ENCODE assay signal across 14 cellular contexts in the genomic region with DNA sequence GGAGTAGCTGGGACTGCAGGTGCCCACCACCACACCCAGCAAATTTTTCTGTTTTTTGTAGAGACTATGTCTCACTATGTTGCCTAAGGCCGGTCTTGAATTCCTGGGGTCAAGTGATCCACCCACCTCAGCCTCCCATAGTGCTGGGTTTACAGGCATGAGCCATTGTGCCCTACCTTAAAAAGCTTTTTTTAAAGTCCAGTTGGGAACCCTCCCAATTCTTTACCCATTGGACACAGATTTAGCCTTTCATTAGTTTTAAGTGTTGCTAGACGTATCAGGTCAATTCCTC. TPM values are rescaled to one million over a fixed set of nuclear protein-coding genes. Genes with fewer than 3 reads are reported as not detected.
DNase-seq lines count a peak whose midpoint lies in the region; ATAC-seq and TF ChIP-seq lines count a peak whose summit lies in the region.
"Had no signal": no experiment of that assay in that cellular context is flagged by ENCODE, and none has a peak within 500 bp of the region (broad histone marks: within the 10 kb centered on the region; RNA-seq: fewer than 3 reads in every experiment).

No MANE protein-coding gene starts in this region.

- no peak for TF ChIP-seq RAD21 in HCT116 (IDR thresholded peaks at IDR 0.05; ENCODE audit: low read depth)

- no peak overlapping the region for H3K27ac ChIP-seq in HCT116 (ENCODE audit: low read depth, low read length)

- no peaks in the 10 kb centered on the region for H3K9me3 ChIP-seq in HCT116 (ENCODE audit: control insufficient read depth in 1 of 2, insufficient read depth in 1 of 2, low read depth in 1 of 2, low read length in 2 of 2)
- H3K9me3 ChIP-seq: gastrocnemius medialis, upper lobe of left lung had no signal

- peaks cover 1% of the 10 kb centered on the region for H3K36me3 Mint-ChIP-seq in activated CD4-positive, alpha-beta T cell treated with anti-CD3 and anti-CD28 coated beads, Interleukin-2, amount 10 ng/mL, durations not matched to agents 24 days and 14 days (ENCODE audit: low read depth)
- H3K36me3 Mint-ChIP-seq in activated naive CD8-positive, alpha-beta T cell: no peaks in the 10 kb centered on the region
- no peaks in the 10 kb centered on the region for H3K36me3 Mint-ChIP-seq in nephron progenitor cell (ENCODE audit: low read depth)

- H3K4me1 Mint-ChIP-seq in activated CD4-positive, alpha-beta T cell treated with anti-CD3 and anti-CD28 coated beads, Interleukin-2, amount 10 ng/mL, durations not matched to agents 24 days and 14 days: peaks cover 54% of the 10 kb centered on the region
- peaks cover 55% of the 10 kb centered on the region for H3K4me1 Mint-ChIP-seq in activated naive CD8-positive, alpha-beta T cell (ENCODE audit: low read depth)
- H3K4me1 Mint-ChIP-seq in nephron progenitor cell: peaks cover 51% of the 10 kb centered on the region

- no peak for TF ChIP-seq CTCF in HCT116 (IDR thresholded peaks at IDR 0.05 in 2 of 3, conservative IDR thresholded peaks at IDR 0.05 in 1 of 3; ENCODE audit: borderline replicate concordance in 1 of 3, insufficient read depth in 1 of 3, low read depth in 2 of 3, low read length in 2 of 3)
- TF ChIP-seq CTCF in nephron progenitor cell (IDR thresholded peaks at IDR 0.05): no peak

- no TSS peak for BruUV-seq in HCT116 (replicated peaks; lab: Mats Ljungman, UMichigan)

- no peak overlapping the region for H3K9ac ChIP-seq in HCT116 (ENCODE audit: low read length)

- intact Hi-C loops in activated CD4-positive, alpha-beta T cell treated with anti-CD3 and anti-CD28 coated beads, Interleukin-2, amount 10 ng/mL, durations not matched to agents 24 days and 14 days (cut with micrococcal nuclease): loop anchor here (10.0 kb wide), 1 partner anchor 499 kb away; a partner anchor contains a TSS
- intact Hi-C loops in HCT116 (cut with micrococcal nuclease): loop anchor here (10.0 kb wide), 1 partner anchor 1461 kb away; a partner anchor contains a TSS

- DNase-seq in activated CD4-positive, alpha-beta T cell treated with anti-CD3 and anti-CD28 coated beads, Interleukin-2, amount 10 ng/mL, durations not matched to agents 24 days and 14 days: peak; percentile 58
- no peak for DNase-seq in activated CD4-positive, alpha-beta T cell treated with anti-CD3 and anti-CD28 coated beads, Interleukin-2, amount 50 U/mL, for 4 hours
- DNase-seq in HCT116 (ENCODE audit: low read depth, low spot score) (no peak), nephron progenitor cell (no peak), NCI-H1048 (lab: John Stamatoyannopoulos, UW) (no peak)
- DNase-seq: anterior cingulate cortex, gastrocnemius medialis, IMR-90, NCI-H2081 treated with DMSO at 0.1 percent for 48 hours, NCI-H526 treated with DMSO at 0.1 percent for 48 hours had no signal

- peak overlapping the region; percentile 46 for H3K4me3 Mint-ChIP-seq in activated CD4-positive, alpha-beta T cell treated with anti-CD3 and anti-CD28 coated beads, Interleukin-2, amount 10 ng/mL, durations not matched to agents 24 days and 14 days
- H3K4me3 Mint-ChIP-seq in activated naive CD8-positive, alpha-beta T cell: peak overlapping the region; percentile 59
- H3K4me3 Mint-ChIP-seq in nephron progenitor cell: peak overlapping the region; percentile 36

- peaks cover 29% of the 10 kb centered on the region for H3K79me2 ChIP-seq in HCT116 (ENCODE audit: insufficient read depth, low read length)

- H3K27me3 Mint-ChIP-seq in activated CD4-positive, alpha-beta T cell treated with anti-CD3 and anti-CD28 coated beads, Interleukin-2, amount 10 ng/mL, durations not matched to agents 24 days and 14 days: no peaks in the 10 kb centered on the region
- no peaks in the 10 kb centered on the region for H3K27me3 Mint-ChIP-seq in activated naive CD8-positive, alpha-beta T cell
- H3K27me3 Mint-ChIP-seq in nephron progenitor cell (ENCODE audit: low read depth, poor library complexity): peaks cover 10% of the 10 kb centered on the region

- H3K4me3 ChIP-seq in HCT116 (replicated peaks in 1 of 2; ENCODE audit: low read depth in 1 of 2, low read length in 2 of 2): no peak overlapping the region

- no peak overlapping the region for H2AFZ ChIP-seq in HCT116 (ENCODE audit: low read depth, low read length, poor library complexity, severe bottlenecking)

- no peaks in the 10 kb centered on the region for H3K9me3 Mint-ChIP-seq in activated CD4-positive, alpha-beta T cell treated with anti-CD3 and anti-CD28 coated beads, Interleukin-2, amount 10 ng/mL, durations not matched to agents 24 days and 14 days
- no peaks in the 10 kb centered on the region for H3K9me3 Mint-ChIP-seq in activated naive CD8-positive, alpha-beta T cell (ENCODE audit: low read depth)
- H3K9me3 Mint-ChIP-seq in nephron progenitor cell: no peaks in the 10 kb centered on the region

- ATAC-seq in HCT116 (no peak), HG02763 (IDR thresholded peaks at IDR 0.05; ENCODE audit: unreplicated experiment) (no peak), GM21619 (IDR thresholded peaks at IDR 0.05; ENCODE audit: unreplicated experiment) (no peak)
- ATAC-seq: gastrocnemius medialis had no signal

- CTCF ChIA-PET in HCT116 (lab: Charles Lee): no interaction called here

- RAD21 ChIA-PET in HCT116 (lab: Charles Lee; ENCODE audit: low non-redundant PET in 1 of 2, low total read pairs in 2 of 2, uncharacterized antibody in 2 of 2, unreplicated experiment in 2 of 2): no interaction called here

- POLR2A ChIA-PET in HCT116 (lab: Charles Lee): interaction anchor here (1.0 kb wide), 1 partner anchor 14 kb away, joined by 3 read pairs; no protein-coding TSS in a partner anchor

- peak overlapping the region; percentile 78 for H3K27ac Mint-ChIP-seq in activated CD4-positive, alpha-beta T cell treated with anti-CD3 and anti-CD28 coated beads, Interleukin-2, amount 10 ng/mL, durations not matched to agents 24 days and 14 days
- peak overlapping the region; percentile 98 for H3K27ac Mint-ChIP-seq in activated naive CD8-positive, alpha-beta T cell
- H3K27ac Mint-ChIP-seq in nephron progenitor cell: no peak overlapping the region

- no peaks in the 10 kb centered on the region; the same call in 1 of the 2 replicates for H3K9me2 ChIP-seq in HCT116 (ENCODE audit: insufficient read depth)

- TF ChIP-seq POLR2A in HCT116 (IDR thresholded peaks at IDR 0.05; ENCODE audit: borderline replicate concordance, extremely low read depth, insufficient read depth, insufficient read length): no peak

- peak overlapping the region; percentile 92; the same call in 1 of the 2 replicates for H3K4me2 ChIP-seq in HCT116 (ENCODE audit: low read length)

- H3K4me1 ChIP-seq in HCT116 (ENCODE audit: control insufficient read depth in 1 of 2, insufficient read depth in 2 of 2, low read length in 2 of 2): peaks cover 21 to 45% of the 10 kb centered on the region in 2 experiments

- H3K27me3 ChIP-seq in HCT116 (ENCODE audit: insufficient read depth, low read length): no peaks in the 10 kb centered on the region
- H3K27me3 ChIP-seq: gastrocnemius medialis, upper lobe of left lung had no signal

- H4K20me1 ChIP-seq in HCT116 (ENCODE audit: insufficient read depth): no peaks in the 10 kb centered on the region

- H3K36me3 ChIP-seq in HCT116 (ENCODE audit: control insufficient read depth in 1 of 2, insufficient read depth in 2 of 2, low read length in 2 of 2): no peaks in the 10 kb centered on the region
- H3K36me3 ChIP-seq: gastrocnemius medialis, upper lobe of left lung had no signal

TF ChIP-seq in HCT116, 20 proteins besides CTCF, POLR2A, EP300 and RAD21 (continues in another document):
- no peak for TF ChIP-seq EZH2phosphoT487 (IDR thresholded peaks at IDR 0.05; ENCODE audit: borderline replicate concordance)
- TF ChIP-seq CBX3 (IDR thresholded peaks at IDR 0.05; ENCODE audit: low read depth): no peak
- TF ChIP-seq CEBPB (IDR thresholded peaks at IDR 0.05; ENCODE audit: low read depth): no peak
- no peak for TF ChIP-seq JUND (IDR thresholded peaks at IDR 0.05)
- TF ChIP-seq YY1 (IDR thresholded peaks at IDR 0.05; ENCODE audit: extremely low read depth, insufficient replicate concordance, low read depth, low read length): no peak
- TF ChIP-seq SP1 (IDR thresholded peaks at IDR 0.05; ENCODE audit: low read depth): no peak
- TF ChIP-seq SIN3A (IDR thresholded peaks at IDR 0.05; ENCODE audit: low read depth): no peak
- TF ChIP-seq, protein P1, sequence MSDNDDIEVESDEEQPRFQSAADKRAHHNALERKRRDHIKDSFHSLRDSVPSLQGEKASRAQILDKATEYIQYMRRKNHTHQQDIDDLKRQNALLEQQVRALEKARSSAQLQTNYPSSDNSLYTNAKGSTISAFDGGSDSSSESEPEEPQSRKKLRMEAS (IDR thresholded peaks at IDR 0.05): no peak
- TF ChIP-seq ZFX (IDR thresholded peaks at IDR 0.05): no peak
- no peak for TF ChIP-seq EGR1 (IDR thresholded peaks at IDR 0.05; ENCODE audit: low read depth)
- TF ChIP-seq ZNF274 (IDR thresholded peaks at IDR 0.05; ENCODE audit: low read depth, low read length): no peak
- TF ChIP-seq, protein P2, sequence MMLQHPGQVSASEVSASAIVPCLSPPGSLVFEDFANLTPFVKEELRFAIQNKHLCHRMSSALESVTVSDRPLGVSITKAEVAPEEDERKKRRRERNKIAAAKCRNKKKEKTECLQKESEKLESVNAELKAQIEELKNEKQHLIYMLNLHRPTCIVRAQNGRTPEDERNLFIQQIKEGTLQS (IDR thresholded peaks at IDR 0.05): no peak
- no peak for TF ChIP-seq TCF7L2 (IDR thresholded peaks at IDR 0.05; ENCODE audit: borderline replicate concordance, extremely low read depth, insufficient read depth, insufficient read length)

RNA-seq across cellular contexts. Expression of a gene that starts 1.7 kb away (rescaled TPM):
- total RNA-seq in activated CD4-positive, alpha-beta T cell treated with anti-CD3 and anti-CD28 coated beads, Interleukin-2, amount 10 ng/mL, durations not matched to agents 24 days and 14 days: 44.2 and 48.3 TPM in 2 replicates
- 9.1 TPM for total RNA-seq in HCT116 (2021; ENCODE audit: unreplicated experiment)
- 2.3 and 2.5 TPM in 2 replicates for polyA plus RNA-seq in HCT116 (2012)
